ENCODE assay signal across 9 cellular contexts in genomic region chrX:101803451-101803850, GRCh38.
A peak's percentile ranks its signal among the peaks of the same experiment; 100 is the strongest.
DNase-seq lines count a peak whose midpoint lies in the region; ATAC-seq, FAIRE-seq and TF ChIP-seq lines count a peak whose summit lies in the region.
"Had no signal": no experiment of that assay in that cellular context is flagged by ENCODE, and none has a peak within 500 bp of the region (broad histone marks: within the 10 kb centered on the region; RNA-seq: fewer than 3 reads in every experiment).

No MANE protein-coding gene starts in this region.

- H3K9me2 ChIP-seq in GM23338 (ENCODE audit: insufficient read depth), result no peaks in the 10 kb centered on the region

- H3K4me1 Mint-ChIP-seq in GM23338, result peaks cover 2% of the 10 kb centered on the region; the same call in 1 of the 3 replicates
- peaks cover 9% of the 10 kb centered on the region for H3K4me1 Mint-ChIP-seq in activated T-cell treated with anti-CD3 and anti-CD28 coated beads, Interleukin-2, amount 50 U/mL, for 72 hours (ENCODE audit: low read depth)

- no peak overlapping the region for H3K9ac ChIP-seq in K562 (ENCODE audit: insufficient read depth in 1 of 2, low read depth in 2 of 2, low read length in 2 of 2)

- in situ Hi-C loops in K562 (cut with MboI), result no loop called here

- no peaks in the 10 kb centered on the region for H3K9me3 ChIP-seq in K562 (replicated peaks; ENCODE audit: control insufficient read depth, insufficient read depth, low read depth, low read length)

- H3K79me2 ChIP-seq in GM23338 (replicated peaks; ENCODE audit: insufficient read depth), result no peaks in the 10 kb centered on the region
- H3K79me2 ChIP-seq in K562 (ENCODE audit: control insufficient read depth, insufficient read depth, low read length), result no peaks in the 10 kb centered on the region

- ATAC-seq in GM23338 (no peak), K562 (no peak), esophagus mucosa (no peak)
- ATAC-seq in activated T-cell treated with anti-CD3 and anti-CD28 coated beads, Interleukin-2, amount 50 U/mL, for 72 hours (replicated peaks in 1 of 2), result no peak

- TF ChIP-seq CTCF in C4-2B (conservative IDR thresholded peaks at IDR 0.05) (peak; percentile 28), GM23338 (conservative IDR thresholded peaks at IDR 0.05; ENCODE audit: low read depth in 2 of 2) (peak; percentile 37 to 53), K562 (IDR thresholded peaks at IDR 0.05 in 2 of 3, conservative IDR thresholded peaks at IDR 0.05 in 1 of 3; ENCODE audit: insufficient read depth in 2 of 3, low read depth in 1 of 3, low read length in 3 of 3) (peak in 2 of 3 experiments; percentile 19; a peak in 1 of 6 replicates)

- 0% methylated on average over 2 of the region's 2 CpGs for WGBS in K562 (ENCODE audit: insufficient coverage, low coverage, missing lambda C conversion rate)

- POLR2A ChIA-PET in K562 (lab: Yijun Ruan, JAX), result no interaction called here

- H3K27ac ChIP-seq in C4-2B, result no peak overlapping the region
- no peak overlapping the region for H3K27ac ChIP-seq in GM23338 (ENCODE audit: low read depth)
- H3K27ac ChIP-seq in K562 (ENCODE audit: extremely low read depth, low read depth, low read length), result no peak overlapping the region

- H3K4me3 Mint-ChIP-seq in GM23338, result no peak overlapping the region
- no peak overlapping the region for H3K4me3 Mint-ChIP-seq in activated T-cell treated with anti-CD3 and anti-CD28 coated beads, Interleukin-2, amount 50 U/mL, for 72 hours

- intact Hi-C loops in K562 (cut with micrococcal nuclease), result no loop called here

- no TSS peak for BruUV-seq in K562 (replicated peaks; lab: Mats Ljungman, UMichigan)

- no peak for TF ChIP-seq POLR2A in K562 (conservative IDR thresholded peaks at IDR 0.05)

- no peaks in the 10 kb centered on the region for H4K20me1 ChIP-seq in GM23338 (replicated peaks; ENCODE audit: insufficient read depth)
- H4K20me1 ChIP-seq in K562 (replicated peaks; ENCODE audit: control insufficient read depth, insufficient read depth, low read length), result no peaks in the 10 kb centered on the region

- H2AFZ ChIP-seq in GM23338 (no peak overlapping the region), K562 (ENCODE audit: low read depth, low read length) (no peak overlapping the region)

- H3K4me1 ChIP-seq in GM23338 (ENCODE audit: insufficient read depth), result no peaks in the 10 kb centered on the region
- H3K4me1 ChIP-seq in K562 (replicated peaks in 1 of 2; ENCODE audit: control insufficient read depth in 2 of 2, insufficient read depth in 2 of 2, low read length in 2 of 2), result no peaks in the 10 kb centered on the region

- H3K27me3 Mint-ChIP-seq in GM23338 (ENCODE audit: insufficient read depth, low read depth, poor library complexity), result no peaks in the 10 kb centered on the region
- peaks cover 14% of the 10 kb centered on the region for H3K27me3 Mint-ChIP-seq in activated T-cell treated with anti-CD3 and anti-CD28 coated beads, Interleukin-2, amount 50 U/mL, for 72 hours (ENCODE audit: low read depth)

- H3K27me3 ChIP-seq in GM23338 (ENCODE audit: insufficient read depth) (no peaks in the 10 kb centered on the region), K562 (ENCODE audit: control insufficient read depth in 2 of 2, insufficient read depth in 2 of 2, low read length in 2 of 2) (no peaks in the 10 kb centered on the region)

- no peak overlapping the region for H3K27ac Mint-ChIP-seq in GM23338
- no peak overlapping the region for H3K27ac Mint-ChIP-seq in activated T-cell treated with anti-CD3 and anti-CD28 coated beads, Interleukin-2, amount 50 U/mL, for 72 hours

- CTCF ChIA-PET in K562 (lab: Yijun Ruan, JAX; ENCODE audit: low intra/inter-chr PET ratio), result interaction anchor here (0.7 kb wide), 1 partner anchor 208 kb away, joined by 3 read pairs; no protein-coding TSS in a partner anchor

- no peaks in the 10 kb centered on the region for H3K9me3 Mint-ChIP-seq in GM23338
- no peaks in the 10 kb centered on the region for H3K9me3 Mint-ChIP-seq in activated T-cell treated with anti-CD3 and anti-CD28 coated beads, Interleukin-2, amount 50 U/mL, for 72 hours

- peak; percentile 64 for FAIRE-seq in K562 (lab: Jason Lieb, UNC)

- H3K4me3 ChIP-seq in GM23338, result no peak overlapping the region
- no peak overlapping the region for H3K4me3 ChIP-seq in K562

- H3K9me1 ChIP-seq in K562 (ENCODE audit: control insufficient read depth, insufficient read depth, low read length), result no peaks in the 10 kb centered on the region

- no peaks in the 10 kb centered on the region for H3K36me3 Mint-ChIP-seq in GM23338 (ENCODE audit: low read depth)
- H3K36me3 Mint-ChIP-seq in activated T-cell treated with anti-CD3 and anti-CD28 coated beads, Interleukin-2, amount 50 U/mL, for 72 hours (ENCODE audit: insufficient read depth in 2 of 2), result no peaks in the 10 kb centered on the region

- no peak for TF ChIP-seq EP300 in K562 (IDR thresholded peaks at IDR 0.05; ENCODE audit: low read length)

- H3F3A ChIP-seq in GM23338 (replicated peaks; ENCODE audit: low read depth), result no peaks in the 10 kb centered on the region

- DNase-seq in GM23338 (ENCODE audit: low spot score) (peak; percentile 9), K562 (ENCODE audit: extremely low read depth in 1 of 4, low spot score in 3 of 4) (no peak), lung microvascular endothelial cell (ENCODE audit: low read depth in 2 of 2) (peak; percentile 10 to 52), T1000 (lab: John Stamatoyannopoulos, UW) (no peak), cerebellar nuclear complex (lab: John Stamatoyannopoulos, UW) (no peak)
- DNase-seq in activated T-cell treated with anti-CD3 and anti-CD28 coated beads, Interleukin-2, amount 50 U/mL, for 72 hours, result no peak
- DNase-seq: stimulated activated CD4-positive, alpha-beta T cell treated with anti-CD3 and anti-CD28 coated beads, Interleukin-2, amount 100 ng/mL, for 48 hours had no signal

- H3K4me2 ChIP-seq in GM23338, result no peak overlapping the region
- H3K4me2 ChIP-seq in K562 (ENCODE audit: insufficient read depth, low read length), result no peak overlapping the region

- H3K36me3 ChIP-seq in GM23338 (ENCODE audit: insufficient read depth) (no peaks in the 10 kb centered on the region), K562 (ENCODE audit: control insufficient read depth, insufficient read depth, low read length) (no peaks in the 10 kb centered on the region)

- peak in 1 of 2 experiments; percentile 39; a peak in 1 of 4 replicates for TF ChIP-seq RAD21 in K562 (CRISPR knock-in tag; conservative IDR thresholded peaks at IDR 0.05 in 1 of 2, IDR thresholded peaks at IDR 0.05 in 1 of 2)

TF ChIP-seq in GM23338, 12 proteins besides CTCF, POLR2A, EP300 and RAD21 (continues in another document):
- TF ChIP-seq EZH2phosphoT487 (IDR thresholded peaks at IDR 0.05; ENCODE audit: unreplicated experiment) (no peak), STAT1 (IDR thresholded peaks at IDR 0.05; ENCODE audit: unreplicated experiment) (no peak), ZNF114 (CRISPR knock-in tag; IDR thresholded peaks at IDR 0.05) (no peak)

TF ChIP-seq in K562, 482 proteins besides CTCF, POLR2A, EP300 and RAD21 (continues in another document):
- TF ChIP-seq CHAMP1 (IDR thresholded peaks at IDR 0.05) (no peak), ZNF24 (IDR thresholded peaks at IDR 0.05) (no peak), NR2C1 (IDR thresholded peaks at IDR 0.05) (no peak), NR2C1 (tag; IDR thresholded peaks at IDR 0.05) (no peak), CBX2 (IDR thresholded peaks at IDR 0.05; ENCODE audit: insufficient read depth, low read length, poor library complexity, severe bottlenecking) (no peak), ELF2 (CRISPR knock-in tag; IDR thresholded peaks at IDR 0.05) (no peak), THRB (CRISPR knock-in tag; conservative IDR thresholded peaks at IDR 0.05) (no peak), GTF2A2 (tag; IDR thresholded peaks at IDR 0.05) (no peak), TARDBP (IDR thresholded peaks at IDR 0.05) (no peak), HDAC2 (IDR thresholded peaks at IDR 0.05) (no peak), TAF7 (tag; IDR thresholded peaks at IDR 0.05) (no peak), RBFOX2 (IDR thresholded peaks at IDR 0.05; ENCODE audit: low read depth, low read length) (no peak)

Comparison
In these comparisons a context has a peak if more than half of its experiments do, and no peak if none do; other contexts are left out.
1. DNase-seq: peak in GM23338 (single experiment) and lung microvascular endothelial cell (2 of 2); none in K562 (0 of 4), T1000 (single experiment), activated T-cell treated with anti-CD3 and anti-CD28 coated beads, Interleukin-2, amount 50 U/mL, for 72 hours (0 of 2) and cerebellar nuclear complex (0 of 2).
2. Peak in every context shown above with its lines, with median percentiles within 50 percentile points of each other: CTCF ChIP-seq.